ENCODE assay signal across 8 cellular contexts in genomic region chr6:33768644-33769120, GRCh38. TPM values are rescaled to one million over a fixed set of nuclear protein-coding genes. Genes with fewer than 3 reads are reported as not detected.
A peak's percentile ranks its signal among the peaks of the same experiment; 100 is the strongest.
DNase-seq lines count a peak whose midpoint lies in the region; ATAC-seq and TF ChIP-seq lines count a peak whose summit lies in the region.

No MANE protein-coding gene starts in this region.

- TF ChIP-seq CTCF in progenitor cell of endocrine pancreas (IDR thresholded peaks at IDR 0.05; ENCODE audit: unreplicated experiment) (peak; percentile 81), uterus (IDR thresholded peaks at IDR 0.05) (peak; percentile 54 to 68 (median 60))

- no peaks in the 10 kb centered on the region for H3K36me3 Mint-ChIP-seq in activated naive CD4-positive, alpha-beta T cell treated with anti-CD3 and anti-CD28 coated beads, Interleukin-2, amount 50 U/mL, for 72 hours
- H3K36me3 Mint-ChIP-seq in progenitor cell of endocrine pancreas (ENCODE audit: insufficient read depth): peaks cover 8% of the 10 kb centered on the region

- no peak overlapping the region for H3K27ac Mint-ChIP-seq in activated naive CD4-positive, alpha-beta T cell treated with anti-CD3 and anti-CD28 coated beads, Interleukin-2, amount 50 U/mL, for 72 hours
- H3K27ac Mint-ChIP-seq in progenitor cell of endocrine pancreas: no peak overlapping the region

- H3K36me3 ChIP-seq in uterus: no peaks in the 10 kb centered on the region

- H3K27me3 ChIP-seq in uterus: no peaks in the 10 kb centered on the region

- H3K27ac ChIP-seq in uterus: no peak overlapping the region

- H3K9me3 ChIP-seq in uterus: no peaks in the 10 kb centered on the region

- DNase-seq in G401 (ENCODE audit: low spot score) (peak; percentile 75), Kasumi-1 (lab: John Stamatoyannopoulos, UW) (peak; percentile 50 to 65), Right ventricle myocardium inferior (ENCODE audit: missing footprints) (peak; percentile 84), progenitor cell of endocrine pancreas (ENCODE audit: low spot score, unreplicated experiment) (peak; percentile 80), uterus (peak; percentile 67 to 74), cerebellar nuclear complex (lab: John Stamatoyannopoulos, UW) (no peak)
- peak in 1 of 2 donors; percentile 83 for DNase-seq in activated naive CD4-positive, alpha-beta T cell treated with anti-CD3 and anti-CD28 coated beads, Interleukin-2, amount 50 U/mL, for 72 hours (ENCODE audit: low spot score in 2 of 2)

- in situ Hi-C loops in G401 (cut with HindIII; ENCODE audit: low sequenced_read_pairs): no loop called here

- H3K27me3 Mint-ChIP-seq in progenitor cell of endocrine pancreas: peaks cover 25% of the 10 kb centered on the region

- H3K4me1 Mint-ChIP-seq in progenitor cell of endocrine pancreas (ENCODE audit: low read depth): peaks cover 4% of the 10 kb centered on the region

- peak; percentile 80 for ATAC-seq in SK-N-SH treated with all-trans-retinoic acid at 6 μM for 48 hours
- ATAC-seq in activated naive CD4-positive, alpha-beta T cell treated with anti-CD3 and anti-CD28 coated beads, Interleukin-2, amount 50 U/mL, for 72 hours: peak; percentile 67 to 81
- peak; percentile 56 for ATAC-seq in Right ventricle myocardium inferior

- no peak overlapping the region for H3K4me3 Mint-ChIP-seq in progenitor cell of endocrine pancreas (ENCODE audit: low read depth)

- no peaks in the 10 kb centered on the region for H3K4me1 ChIP-seq in uterus

- intact Hi-C loops in Right ventricle myocardium inferior (cut with DNase I) (no loop called here), uterus (cut with DNase I; ENCODE audit: low total_unique reads) (no loop called here)

- no peaks in the 10 kb centered on the region for H3K9me3 Mint-ChIP-seq in activated naive CD4-positive, alpha-beta T cell treated with anti-CD3 and anti-CD28 coated beads, Interleukin-2, amount 50 U/mL, for 72 hours
- no peaks in the 10 kb centered on the region for H3K9me3 Mint-ChIP-seq in progenitor cell of endocrine pancreas (ENCODE audit: low read depth)

- H3K4me3 ChIP-seq in uterus: no peak overlapping the region

- no peak for TF ChIP-seq POLR2A in uterus (IDR thresholded peaks at IDR 0.05)

TF ChIP-seq in SK-N-SH treated with all-trans-retinoic acid at 6 μM for 48 hours, 23 proteins besides CTCF, POLR2A, EP300 and RAD21:
- TF ChIP-seq ZNF565 (CRISPR knock-in tag; conservative IDR thresholded peaks at IDR 0.05; ENCODE audit: low read depth) (no peak), ISL1 (CRISPR knock-in tag; IDR thresholded peaks at IDR 0.05) (no peak), ZC3H10 (CRISPR knock-in tag; IDR thresholded peaks at IDR 0.05) (no peak), PPARA (CRISPR knock-in tag; IDR thresholded peaks at IDR 0.05; ENCODE audit: borderline replicate concordance) (no peak), ESRRG (CRISPR knock-in tag; IDR thresholded peaks at IDR 0.05) (no peak), CSDC2 (CRISPR knock-in tag; IDR thresholded peaks at IDR 0.05) (no peak), TSHZ2 (CRISPR knock-in tag; IDR thresholded peaks at IDR 0.05) (no peak), ZNF70 (CRISPR knock-in tag; IDR thresholded peaks at IDR 0.05) (no peak), RARB (CRISPR knock-in tag; IDR thresholded peaks at IDR 0.05) (no peak), TOX (CRISPR knock-in tag; IDR thresholded peaks at IDR 0.05; ENCODE audit: borderline replicate concordance) (no peak), ZNF8 (CRISPR knock-in tag; IDR thresholded peaks at IDR 0.05) (no peak), ZFP30 (CRISPR knock-in tag; IDR thresholded peaks at IDR 0.05) (no peak), POU6F1 (CRISPR knock-in tag; IDR thresholded peaks at IDR 0.05; ENCODE audit: borderline replicate concordance, low read depth) (no peak), TCF4 (CRISPR knock-in tag; IDR thresholded peaks at IDR 0.05; ENCODE audit: borderline replicate concordance) (no peak), SNAI2 (CRISPR knock-in tag; IDR thresholded peaks at IDR 0.05) (no peak), GLIS3 (CRISPR knock-in tag; IDR thresholded peaks at IDR 0.05) (no peak)
- TF ChIP-seq, protein P1, sequence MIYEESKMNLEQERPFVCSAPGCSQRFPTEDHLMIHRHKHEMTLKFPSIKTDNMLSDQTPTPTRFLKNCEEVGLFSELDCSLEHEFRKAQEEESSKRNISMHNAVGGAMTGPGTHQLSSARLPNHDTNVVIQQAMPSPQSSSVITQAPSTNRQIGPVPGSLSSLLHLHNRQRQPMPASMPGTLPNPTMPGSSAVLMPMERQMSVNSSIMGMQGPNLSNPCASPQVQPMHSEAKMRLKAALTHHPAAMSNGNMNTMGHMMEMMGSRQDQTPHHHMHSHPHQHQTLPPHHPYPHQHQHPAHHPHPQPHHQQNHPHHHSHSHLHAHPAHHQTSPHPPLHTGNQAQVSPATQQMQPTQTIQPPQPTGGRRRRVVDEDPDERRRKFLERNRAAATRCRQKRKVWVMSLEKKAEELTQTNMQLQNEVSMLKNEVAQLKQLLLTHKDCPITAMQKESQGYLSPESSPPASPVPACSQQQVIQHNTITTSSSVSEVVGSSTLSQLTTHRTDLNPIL (CRISPR knock-in tag; IDR thresholded peaks at IDR 0.05; ENCODE audit: low read depth): no peak

RNA-seq across cellular contexts. Expression of gene LEMD2, which starts 20.2 kb away (rescaled TPM):
- 65.1 and 66.7 TPM in 2 replicates for total RNA-seq in G401 (2014; rRNA removed; shearing (Covaris generic))
- 10 to 100 TPM; 54.4 to 80.5 TPM for total RNA-seq in activated naive CD4-positive, alpha-beta T cell treated with anti-CD3 and anti-CD28 coated beads, Interleukin-2, amount 50 U/mL, for 72 hours
- total RNA-seq in Right ventricle myocardium inferior (23.2 TPM), progenitor cell of endocrine pancreas (69.9 and 73.6 TPM in 2 replicates), uterus (10 to 100 TPM; 31.0 to 83.3 (median 37.6) TPM)

RNA-seq across cellular contexts. Expression of gene IP6K3, which starts 22.0 kb away (rescaled TPM):
- total RNA-seq in G401 (2014; rRNA removed; shearing (Covaris generic)): 42.6 and 51.1 TPM in 2 replicates
- not detected for total RNA-seq in activated naive CD4-positive, alpha-beta T cell treated with anti-CD3 and anti-CD28 coated beads, Interleukin-2, amount 50 U/mL, for 72 hours
- 47.6 TPM for total RNA-seq in Right ventricle myocardium inferior
- total RNA-seq in progenitor cell of endocrine pancreas: 0.14 and 0.29 TPM in 2 replicates
- 1 to 10 TPM in 3 of 4 donors, not detected in 1; 1.9 to 6.1 (median 5.5) TPM for total RNA-seq in uterus

RNA-seq across cellular contexts. Expression of gene MLN, which starts 35.1 kb away (rescaled TPM):
- 2.5 TPM in 1 of 2 replicates, not detected in the other for total RNA-seq in G401 (2014; rRNA removed; shearing (Covaris generic))
- total RNA-seq in activated naive CD4-positive, alpha-beta T cell treated with anti-CD3 and anti-CD28 coated beads, Interleukin-2, amount 50 U/mL, for 72 hours: not detected
- total RNA-seq in Right ventricle myocardium inferior: not detected
- total RNA-seq in progenitor cell of endocrine pancreas: not detected in 2 replicates
- total RNA-seq in uterus: not detected

RNA-seq across cellular contexts. Expression of gene UQCC2, which starts 57.2 kb away (rescaled TPM):
- 24.9 and 51.4 TPM in 2 replicates for total RNA-seq in G401 (2014; rRNA removed; shearing (Covaris generic))
- total RNA-seq in activated naive CD4-positive, alpha-beta T cell treated with anti-CD3 and anti-CD28 coated beads, Interleukin-2, amount 50 U/mL, for 72 hours: 100 to 1,000 TPM; 114 to 145 TPM
- total RNA-seq in Right ventricle myocardium inferior (215 TPM), progenitor cell of endocrine pancreas (97.2 and 99.4 TPM in 2 replicates), uterus (10 to 100 TPM in 3 of 4 donors, 1 to 10 TPM in 1; 10.0 to 63.2 (median 30.9) TPM)

Comparison
In these comparisons a context has a peak if more than half of its experiments do, and no peak if none do; other contexts are left out.
1. DNase-seq: peak in G401 (single experiment), Kasumi-1 (2 of 2), Right ventricle myocardium inferior (single experiment), progenitor cell of endocrine pancreas (single experiment) and uterus (2 of 2); none in cerebellar nuclear complex (0 of 2).
2. Peak in every context shown above with its lines, with median percentiles within 50 percentile points of each other: ATAC-seq.